ENCODE assay signal across 19 cellular contexts in the genomic region with DNA sequence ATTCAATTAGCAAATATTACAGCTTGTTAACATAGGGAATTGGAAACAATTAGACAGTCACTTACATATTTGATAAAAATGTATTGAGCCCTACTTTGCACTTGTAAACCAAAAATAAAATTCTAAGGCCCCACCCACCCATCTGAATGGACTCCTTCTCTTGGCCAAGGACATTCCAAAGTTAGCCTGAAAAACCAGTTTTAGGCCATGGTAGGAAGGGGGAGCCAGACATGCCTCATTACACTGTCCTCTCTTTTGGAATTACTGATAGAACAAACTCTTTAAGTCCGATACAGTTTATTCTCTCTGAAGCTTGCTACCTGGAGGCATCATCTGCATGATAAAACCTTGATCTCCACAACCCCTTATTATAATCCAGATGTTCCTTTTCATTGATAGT. TPM values are rescaled to one million over a fixed set of nuclear protein-coding genes. Genes with fewer than 3 reads are reported as not detected.
A peak's percentile ranks its signal among the peaks of the same experiment; 100 is the strongest.
DNase-seq lines count a peak whose midpoint lies in the region; ATAC-seq and TF ChIP-seq lines count a peak whose summit lies in the region.
"Had no signal": no experiment of that assay in that cellular context is flagged by ENCODE, and none has a peak within 500 bp of the region (broad histone marks: within the 10 kb centered on the region; RNA-seq: fewer than 3 reads in every experiment).

No MANE protein-coding gene starts in this region.

- peaks cover 8% of the 10 kb centered on the region for H3K27me3 Mint-ChIP-seq in GM23338 (ENCODE audit: insufficient read depth, low read depth, poor library complexity)
- no peaks in the 10 kb centered on the region for H3K27me3 Mint-ChIP-seq in type B pancreatic cell

- H3K4me3 Mint-ChIP-seq in GM23338 (no peak overlapping the region), type B pancreatic cell (peak overlapping the region; percentile 47)
- H3K4me3 Mint-ChIP-seq: CD14-positive monocyte had no signal

- H3K4me1 ChIP-seq in GM23338 (ENCODE audit: insufficient read depth) (peaks cover 2% of the 10 kb centered on the region; the same call in 1 of the 2 replicates), PC-3 (ENCODE audit: insufficient read depth, low read length) (peaks cover 51% of the 10 kb centered on the region)

- H3K27ac ChIP-seq in GM23338 (ENCODE audit: low read depth), result no peak overlapping the region
- no peak overlapping the region for H3K27ac ChIP-seq in PC-3 (ENCODE audit: low read length)
- H3K27ac ChIP-seq: HL-60 had no signal

- POLR2A ChIA-PET in PC-3 (lab: Charles Lee; ENCODE audit: unreplicated experiment), result no interaction called here

- no TSS peak for BruUV-seq in PC-3 (replicated peaks; lab: Mats Ljungman, UMichigan)

- CTCF ChIA-PET in PC-3 (lab: Charles Lee), result interaction anchor here (0.6 kb wide), 1 partner anchor 589 kb away, joined by 3 read pairs; no protein-coding TSS in a partner anchor

- intact Hi-C loops in PC-3 (cut with micrococcal nuclease), result no loop called here

- H3K36me3 Mint-ChIP-seq in GM23338 (ENCODE audit: low read depth), result peaks cover 23% of the 10 kb centered on the region
- no peaks in the 10 kb centered on the region for H3K36me3 Mint-ChIP-seq in type B pancreatic cell
- H3K36me3 Mint-ChIP-seq: CD14-positive monocyte had no signal

- no peaks in the 10 kb centered on the region for H4K20me1 ChIP-seq in GM23338 (replicated peaks; ENCODE audit: insufficient read depth)
- H4K20me1 ChIP-seq in PC-3 (ENCODE audit: low read length), result no peaks in the 10 kb centered on the region

- H3K36me3 ChIP-seq in GM23338 (ENCODE audit: insufficient read depth), result no peaks in the 10 kb centered on the region
- no peaks in the 10 kb centered on the region for H3K36me3 ChIP-seq in PC-3 (ENCODE audit: low read depth, low read length)

- H3K4me2 ChIP-seq in GM23338 (no peak overlapping the region), PC-3 (ENCODE audit: low read length) (peak overlapping the region; percentile 30)

- no peaks in the 10 kb centered on the region for H3K79me2 ChIP-seq in GM23338 (replicated peaks; ENCODE audit: insufficient read depth)
- H3K79me2 ChIP-seq in PC-3 (ENCODE audit: low read length), result no peaks in the 10 kb centered on the region

- H2AFZ ChIP-seq in GM23338 (no peak overlapping the region), PC-3 (ENCODE audit: low read length) (no peak overlapping the region)

- DNase-seq in GM23338 (ENCODE audit: low spot score), result peak; percentile 25
- DNase-seq in PC-3, result peak; percentile 85
- peak; percentile 54 for DNase-seq in kidney tubule cell (ENCODE audit: low spot score)
- DNase-seq in type B pancreatic cell (ENCODE audit: extremely low spot score, unreplicated experiment), result no peak
- DNase-seq in NCI-H128 (lab: John Stamatoyannopoulos, UW; ENCODE audit: unreplicated experiment), result no peak
- no peak for DNase-seq in AML-193 (lab: John Stamatoyannopoulos, UW)
- DNase-seq: ACHN; GOT3; NCI-H1105; NCI-H1694; NCI-H2081 treated with DMSO at 0.1 percent for 48 hours; NCI-H446 treated with DMSO at 0.1 percent for 48 hours; NCI-H748 treated with DMSO at 0.1 percent for 48 hours; NK-92 treated with Interleukin-12 subunit alpha and Interleukin-12 subunit beta, amount 100 ng/mL, for 24 hours; SHP77 treated with DMSO at 0.1 percent for 48 hours; T-helper 1 cell had no signal

- no peak overlapping the region for H3K4me3 ChIP-seq in GM23338
- H3K4me3 ChIP-seq in PC-3 (ENCODE audit: low read length), result no peak overlapping the region; the same call in 1 of the 2 replicates

- H3K9me2 ChIP-seq in GM23338 (ENCODE audit: insufficient read depth) (0 out of 2 replicates have a peak, but pooled peaks cover 3% of the 10 kb centered on the region), PC-3 (replicated peaks; ENCODE audit: low read length) (no peaks in the 10 kb centered on the region)

- H3K27ac Mint-ChIP-seq in GM23338 (no peak overlapping the region), type B pancreatic cell (peak overlapping the region; percentile 86)
- H3K27ac Mint-ChIP-seq: CD14-positive monocyte had no signal

- no peak overlapping the region for H3K9ac ChIP-seq in PC-3 (ENCODE audit: low read length)

- ATAC-seq in GM23338 (no peak), PC-3 (peak; percentile 52; the same call in 1 of the 2 replicates), HG02981 (IDR thresholded peaks at IDR 0.05; ENCODE audit: unreplicated experiment) (no peak)

- H3K9me3 Mint-ChIP-seq in GM23338 (peaks cover 39% of the 10 kb centered on the region), type B pancreatic cell (peaks cover 22% of the 10 kb centered on the region)

- no peaks in the 10 kb centered on the region for H3F3A ChIP-seq in GM23338 (replicated peaks; ENCODE audit: low read depth)
- H3F3A ChIP-seq in PC-3 (ENCODE audit: low read length, unreplicated experiment), result no peaks in the 10 kb centered on the region

- H3K27me3 ChIP-seq in GM23338 (ENCODE audit: insufficient read depth) (no peaks in the 10 kb centered on the region), PC-3 (ENCODE audit: low read length) (no peaks in the 10 kb centered on the region)

- H3K4me1 Mint-ChIP-seq in GM23338, result peaks cover 10% of the 10 kb centered on the region; the same call in 2 of the 3 replicates
- H3K4me1 Mint-ChIP-seq in type B pancreatic cell (ENCODE audit: unreplicated experiment), result peaks cover 10% of the 10 kb centered on the region

- no peaks in the 10 kb centered on the region for H3K9me3 ChIP-seq in PC-3 (ENCODE audit: low read length)

- TF ChIP-seq CTCF in GM23338 (conservative IDR thresholded peaks at IDR 0.05; ENCODE audit: low read depth in 2 of 2), result no peak
- no peak; the same call in 1 of the 2 replicates for TF ChIP-seq CTCF in PC-3 (conservative IDR thresholded peaks at IDR 0.05; ENCODE audit: low read depth, low read length)
- no peak for TF ChIP-seq CTCF in type B pancreatic cell (conservative IDR thresholded peaks at IDR 0.05)

TF ChIP-seq in GM23338, 12 proteins besides CTCF, POLR2A, EP300 and RAD21 (continues in another document):
- TF ChIP-seq ETS1 (IDR thresholded peaks at IDR 0.05), result no peak
- TF ChIP-seq NANOG (IDR thresholded peaks at IDR 0.05; ENCODE audit: borderline replicate concordance), result no peak
- TF ChIP-seq POLR2AphosphoS5 (IDR thresholded peaks at IDR 0.05; ENCODE audit: low read depth), result no peak
- TF ChIP-seq JUNB (IDR thresholded peaks at IDR 0.05; ENCODE audit: unreplicated experiment), result no peak
- TF ChIP-seq EZH2phosphoT487 (IDR thresholded peaks at IDR 0.05; ENCODE audit: unreplicated experiment), result no peak
- TF ChIP-seq ZNF331 (CRISPR knock-in tag; IDR thresholded peaks at IDR 0.05; ENCODE audit: low read depth), result no peak

RNA-seq across cellular contexts. Expression of gene TSPAN2, which starts 28.0 kb away (rescaled TPM):
- 11.8 and 15.0 TPM in 2 replicates for total RNA-seq in GM23338 (2014; rRNA removed; shearing (Covaris generic))
- 9.4 and 11.2 TPM in 2 replicates for polyA plus RNA-seq in GM23338 (2016; fragmentation: Nextera tagmentation; extraction: Ambion mirVana)
- 1.3 and 1.7 TPM in 2 replicates for total RNA-seq in PC-3 (2014; rRNA removed)
- 29.6 and 32.4 TPM in 2 replicates for total RNA-seq in type B pancreatic cell (ENCODE audit: low replicate concordance)

Comparison
In these comparisons a context has a peak if more than half of its experiments do, and no peak if none do; other contexts are left out.
1. DNase-seq: peak in GM23338 (single experiment), PC-3 (single experiment) and kidney tubule cell (single experiment); none in type B pancreatic cell (single experiment), NCI-H128 (single experiment) and AML-193 (0 of 2).